9 cellular contexts compared by ENCODE assay signal in genomic region chr19:47777245-47778088, GRCh38. TPM values are rescaled to one million over a fixed set of nuclear protein-coding genes. Genes with fewer than 3 reads are reported as not detected.
DNase-seq lines count a peak whose midpoint lies in the region; ATAC-seq and TF ChIP-seq lines count a peak whose summit lies in the region.
"Not testable (repeated sequence)": the region's sequence is repeated elsewhere in the genome, so short reads cannot be mapped to it uniquely, and the experiment has no call there.
"Had no signal": no experiment of that assay in that cellular context is flagged by ENCODE, and none has a peak within 500 bp of the region (broad histone marks: within the 10 kb centered on the region; RNA-seq: fewer than 3 reads in every experiment).

No MANE protein-coding gene starts in this region.

- not testable (repeated sequence) for ATAC-seq in activated B cell treated with CpG ODN at 0.5 μM for 24 hours (ENCODE audit: low read depth); lower lobe of right lung

- not testable (repeated sequence) for H3K27me3 Mint-ChIP-seq in activated B cell treated with CpG ODN at 0.5 μM for 24 hours, brain, progenitor cell of endocrine pancreas, type B pancreatic cell

- peaks cover 20% of the 10 kb centered on the region for H3K27me3 ChIP-seq in MM.1S (replicated peaks; ENCODE audit: insufficient read depth, low read length)
- not testable (repeated sequence) for H3K27me3 ChIP-seq in lower lobe of right lung (ENCODE audit: low read depth)

- POLR2A ChIA-PET in activated B cell treated with CpG ODN at 0.5 μM for 24 hours (lab: Charles Lee) = interaction anchor here (0.7 kb wide), 1 partner anchor 32 kb away, joined by 4 read pairs; the partner anchor contains the start of gene NOP53

- not testable (repeated sequence) for H3K4me1 ChIP-seq in MM.1S (ENCODE audit: low read length)
- H3K4me1 ChIP-seq in lower lobe of right lung = peaks cover 42% of the 10 kb centered on the region

- peak overlapping the region; percentile 84; the same call in 1 of the 2 replicates for H3K4me2 ChIP-seq in MM.1S (ENCODE audit: low read depth, low read length)

- peaks cover 17% of the 10 kb centered on the region for H3K36me3 Mint-ChIP-seq in activated B cell treated with CpG ODN at 0.5 μM for 24 hours (ENCODE audit: low read depth)
- H3K36me3 Mint-ChIP-seq in brain = peaks cover 35% of the 10 kb centered on the region
- H3K36me3 Mint-ChIP-seq in progenitor cell of endocrine pancreas (ENCODE audit: insufficient read depth) = peaks cover 15% of the 10 kb centered on the region
- peaks cover 13% of the 10 kb centered on the region for H3K36me3 Mint-ChIP-seq in type B pancreatic cell

- TF ChIP-seq CTCF in MM.1S (IDR thresholded peaks at IDR 0.05; ENCODE audit: low read length); activated B cell treated with CpG ODN at 0.5 μM for 24 hours (IDR thresholded peaks at IDR 0.05); brain (conservative IDR thresholded peaks at IDR 0.05); fibroblast of pulmonary artery (IDR thresholded peaks at IDR 0.05; ENCODE audit: low read length, missing control alignments); lower lobe of right lung (IDR thresholded peaks at IDR 0.05); progenitor cell of endocrine pancreas (IDR thresholded peaks at IDR 0.05; ENCODE audit: unreplicated experiment); type B pancreatic cell (conservative IDR thresholded peaks at IDR 0.05): not testable (repeated sequence)

- not testable (repeated sequence) for H3F3A ChIP-seq in MM.1S (ENCODE audit: insufficient read depth, low read length)

- CTCF ChIA-PET in activated B cell treated with CpG ODN at 0.5 μM for 24 hours (lab: Charles Lee) = not testable (repeated sequence)

- peak overlapping the region; percentile 93; the same call in 1 of the 2 replicates for H3K9ac ChIP-seq in MM.1S (ENCODE audit: low read length)

- H3K4me3 ChIP-seq in MM.1S (ENCODE audit: low read length) = peak overlapping the region; percentile 87
- H3K4me3 ChIP-seq in fibroblast of pulmonary artery (replicated peaks; ENCODE audit: low read depth, low read length) = peak overlapping the region; percentile 93
- H3K4me3 ChIP-seq in lower lobe of right lung = peak overlapping the region; percentile 80

- H3K9me3 ChIP-seq in MM.1S (replicated peaks; ENCODE audit: insufficient read depth, low read length); lower lobe of right lung: not testable (repeated sequence)

- not testable (repeated sequence) for H3K9me3 Mint-ChIP-seq in activated B cell treated with CpG ODN at 0.5 μM for 24 hours; brain; progenitor cell of endocrine pancreas (ENCODE audit: low read depth); type B pancreatic cell

- H3K4me1 Mint-ChIP-seq in activated B cell treated with CpG ODN at 0.5 μM for 24 hours (peaks cover 17% of the 10 kb centered on the region), brain (peaks cover 52% of the 10 kb centered on the region), progenitor cell of endocrine pancreas (ENCODE audit: low read depth) (peaks cover 44% of the 10 kb centered on the region), type B pancreatic cell (ENCODE audit: unreplicated experiment) (peaks cover 14% of the 10 kb centered on the region)

- not testable (repeated sequence) for H3K36me3 ChIP-seq in MM.1S (replicated peaks; ENCODE audit: insufficient read depth, low read length)
- peaks cover 16% of the 10 kb centered on the region for H3K36me3 ChIP-seq in lower lobe of right lung

- not testable (repeated sequence) for H3K27ac ChIP-seq in MM.1S (ENCODE audit: low read length)
- H3K27ac ChIP-seq in lower lobe of right lung = peak overlapping the region; percentile 98

- peak; percentile 77 for DNase-seq in DMS153 (lab: John Stamatoyannopoulos, UW)
- DNase-seq in MM.1S; activated B cell treated with CpG ODN at 0.5 μM for 24 hours; fibroblast of pulmonary artery (ENCODE audit: low read depth); lower lobe of right lung; progenitor cell of endocrine pancreas (ENCODE audit: low spot score, unreplicated experiment); type B pancreatic cell (ENCODE audit: extremely low spot score, unreplicated experiment): not testable (repeated sequence)

- intact Hi-C loops in activated B cell treated with CpG ODN at 0.5 μM for 24 hours (cut with micrococcal nuclease) = loop anchor here (1.0 kb wide), 1 partner anchor 32 kb away; the partner anchor contains the start of gene NOP53
- intact Hi-C loops in lower lobe of right lung (cut with DNase I) = not testable (repeated sequence)

- H3K27ac Mint-ChIP-seq in activated B cell treated with CpG ODN at 0.5 μM for 24 hours = peak overlapping the region; percentile 91
- peak overlapping the region; percentile 96 to 99 (median 97) for H3K27ac Mint-ChIP-seq in brain
- peak overlapping the region; percentile 99 for H3K27ac Mint-ChIP-seq in progenitor cell of endocrine pancreas
- H3K27ac Mint-ChIP-seq in type B pancreatic cell = peak overlapping the region; percentile 94

- H2AFZ ChIP-seq in MM.1S (ENCODE audit: low read length) = peak overlapping the region; percentile 94

- peak overlapping the region; percentile 95 for H3K4me3 Mint-ChIP-seq in activated B cell treated with CpG ODN at 0.5 μM for 24 hours
- H3K4me3 Mint-ChIP-seq in brain = peak overlapping the region; percentile 94 to 99 (median 98)
- H3K4me3 Mint-ChIP-seq in progenitor cell of endocrine pancreas (ENCODE audit: low read depth) = peak overlapping the region; percentile 96
- H3K4me3 Mint-ChIP-seq in type B pancreatic cell = peak overlapping the region; percentile 97

- H4K20me1 ChIP-seq in MM.1S (ENCODE audit: insufficient read depth, low read length) = not testable (repeated sequence)

- peaks cover 11% of the 10 kb centered on the region for H3K79me2 ChIP-seq in MM.1S (ENCODE audit: low read length)

- H3K9me2 ChIP-seq in MM.1S (replicated peaks; ENCODE audit: insufficient read depth, low read length) = not testable (repeated sequence)

RNA-seq across cellular contexts. Expression of gene SELENOW, which starts 1.0 kb away (rescaled TPM):
- total RNA-seq in activated B cell treated with CpG ODN at 0.5 μM for 24 hours (24.8 and 27.6 TPM in 2 replicates), lower lobe of right lung (247 TPM), progenitor cell of endocrine pancreas (342 and 392 TPM in 2 replicates), type B pancreatic cell (ENCODE audit: low replicate concordance) (109 and 117 TPM in 2 replicates)
- polyA plus RNA-seq in brain (ENCODE audit: insufficient read depth, low read depth, low replicate concordance) = 926 TPM

RNA-seq across cellular contexts. Expression of gene TPRX1, which starts 26.9 kb away (rescaled TPM):
- total RNA-seq in activated B cell treated with CpG ODN at 0.5 μM for 24 hours (not detected in 2 replicates), lower lobe of right lung (not detected), progenitor cell of endocrine pancreas (not detected in 2 replicates), type B pancreatic cell (ENCODE audit: low replicate concordance) (not detected in 2 replicates)
- polyA plus RNA-seq in brain (ENCODE audit: insufficient read depth, low read depth, low replicate concordance) = not detected
- total RNA-seq: myocyte had no signal

RNA-seq across cellular contexts. Expression of gene NOP53, which starts 32.1 kb away (rescaled TPM):
- total RNA-seq in activated B cell treated with CpG ODN at 0.5 μM for 24 hours (695 and 783 TPM in 2 replicates), lower lobe of right lung (282 TPM), progenitor cell of endocrine pancreas (301 and 312 TPM in 2 replicates), type B pancreatic cell (ENCODE audit: low replicate concordance) (274 and 291 TPM in 2 replicates)
- polyA plus RNA-seq in brain (ENCODE audit: insufficient read depth, low read depth, low replicate concordance) = 421 TPM

RNA-seq across cellular contexts. Expression of gene CRX, which starts 44.3 kb away (rescaled TPM):
- total RNA-seq in activated B cell treated with CpG ODN at 0.5 μM for 24 hours (not detected in 2 replicates), lower lobe of right lung (not detected), progenitor cell of endocrine pancreas (not detected in 2 replicates), type B pancreatic cell (ENCODE audit: low replicate concordance) (not detected in 2 replicates)
- polyA plus RNA-seq in brain (ENCODE audit: insufficient read depth, low read depth, low replicate concordance) = not detected
- total RNA-seq: myocyte had no signal
